ENCODE assay signal across 9 cellular contexts in genomic region chr1:27536767-27537166, GRCh38. TPM values are rescaled to one million over a fixed set of nuclear protein-coding genes. Genes with fewer than 3 reads are reported as not detected.
DNase-seq lines count a peak whose midpoint lies in the region; ATAC-seq and TF ChIP-seq lines count a peak whose summit lies in the region.
"Had no signal": no experiment of that assay in that cellular context is flagged by ENCODE, and none has a peak within 500 bp of the region (broad histone marks: within the 10 kb centered on the region; RNA-seq: fewer than 3 reads in every experiment).

No MANE protein-coding gene starts in this region.

- H3K4me1 ChIP-seq in left lung, result peaks cover 10 to 48% of the 10 kb centered on the region in 2 donors
- H3K4me1 ChIP-seq in urinary bladder (ENCODE audit: insufficient read depth), result no peaks in the 10 kb centered on the region

- TF ChIP-seq CTCF in left lung (IDR thresholded peaks at IDR 0.05) (no peak), CD14-positive monocyte (IDR thresholded peaks at IDR 0.05) (no peak)

- H3K36me3 ChIP-seq in left lung (peaks cover 0 to 24% of the 10 kb centered on the region in 2 donors), urinary bladder (ENCODE audit: insufficient read depth) (no peaks in the 10 kb centered on the region)

- intact Hi-C loops in left lung (cut with DNase I), result no loop called here
- intact Hi-C loops in CD14-positive monocyte (cut with micrococcal nuclease), result no loop called here

- H3K27me3 Mint-ChIP-seq in CD14-positive monocyte (ENCODE audit: low read depth in 3 of 3), result peaks cover 0 to 2% (median 0%) of the 10 kb centered on the region in 3 donors
- H3K27me3 Mint-ChIP-seq in naive thymus-derived CD8-positive, alpha-beta T cell, result no peaks in the 10 kb centered on the region

- H3K27ac Mint-ChIP-seq in CD14-positive monocyte, result no peak overlapping the region
- H3K27ac Mint-ChIP-seq in naive thymus-derived CD8-positive, alpha-beta T cell, result peak overlapping the region in 2 of 10 donors; percentile 18 to 77

- H3K4me1 Mint-ChIP-seq in CD14-positive monocyte, result peaks cover 14% of the 10 kb centered on the region
- H3K4me1 Mint-ChIP-seq in naive thymus-derived CD8-positive, alpha-beta T cell, result peaks cover 18 to 31% (median 22%) of the 10 kb centered on the region in 4 donors

- H3K4me3 ChIP-seq in left lung (no peak overlapping the region), urinary bladder (ENCODE audit: low read depth, low read length) (no peak overlapping the region)
- H3K4me3 ChIP-seq: BLaER1 treated with 17β-estradiol and CSF1 and Interleukin-3, amounts not matched to agents 10 nM and 100 nM had no signal

- H3K27ac ChIP-seq in caudate nucleus (ENCODE audit: low read depth, low read length) (peak overlapping the region; percentile 87), left lung (peak overlapping the region in 1 of 2 donors; percentile 36), urinary bladder (ENCODE audit: low read depth) (peak overlapping the region; percentile 28)

- no peak overlapping the region for H3K4me3 Mint-ChIP-seq in CD14-positive monocyte
- H3K4me3 Mint-ChIP-seq in naive thymus-derived CD8-positive, alpha-beta T cell, result no peak overlapping the region

- 16% methylated on average over 11 of the region's 11 CpGs for WGBS in urinary bladder

- POLR2A ChIA-PET in naive thymus-derived CD8-positive, alpha-beta T cell (lab: Charles Lee), result no interaction called here

- no peaks in the 10 kb centered on the region for H3K9me3 Mint-ChIP-seq in CD14-positive monocyte
- H3K9me3 Mint-ChIP-seq in naive thymus-derived CD8-positive, alpha-beta T cell, result no peaks in the 10 kb centered on the region

- DNase-seq in NCI-H2029 treated with DMSO at 0.1 percent for 48 hours (lab: John Stamatoyannopoulos, UW) (peak; percentile 12), NCI-H2029 (lab: John Stamatoyannopoulos, UW) (no peak), caudate nucleus (lab: John Stamatoyannopoulos, UW) (peak in 49 of 61 donors; percentile 22 to 87 (median 61)), left lung (peak in 1 of 2 donors; percentile 72), CD14-positive monocyte (ENCODE audit: low spot score) (no peak)
- DNase-seq in naive thymus-derived CD8-positive, alpha-beta T cell, result no peak

- no peaks in the 10 kb centered on the region for H3K27me3 ChIP-seq in left lung
- H3K27me3 ChIP-seq: BLaER1 treated with 17β-estradiol and CSF1 and Interleukin-3, amounts not matched to agents 10 nM and 100 nM had no signal

- ATAC-seq in left lung (peak; percentile 74), GM19351 (IDR thresholded peaks at IDR 0.05; ENCODE audit: unreplicated experiment) (no peak)
- no peak for ATAC-seq in naive thymus-derived CD8-positive, alpha-beta T cell

- H3K36me3 Mint-ChIP-seq in CD14-positive monocyte, result peaks cover 10 to 19% of the 10 kb centered on the region in 2 donors
- H3K36me3 Mint-ChIP-seq in naive thymus-derived CD8-positive, alpha-beta T cell, result peaks cover 0 to 29% (median 5%) of the 10 kb centered on the region in 3 donors

- no peaks in the 10 kb centered on the region for H3K9me3 ChIP-seq in left lung
- H3K9me3 ChIP-seq: BLaER1 treated with 17β-estradiol and CSF1 and Interleukin-3, amounts not matched to agents 10 nM and 100 nM had no signal

RNA-seq across cellular contexts. Expression of gene WASF2, which starts 46.8 kb away (rescaled TPM):
- total RNA-seq in left lung, result 100 to 1,000 TPM; 108 to 138 TPM
- 40.7 TPM for total RNA-seq in urinary bladder
- 83.6 TPM for polyA plus RNA-seq in urinary bladder
- 10 to 100 TPM; 53.5 to 86.4 TPM for polyA plus RNA-seq in CD14-positive monocyte
- total RNA-seq in naive thymus-derived CD8-positive, alpha-beta T cell, result 100 to 1,000 TPM; 183 to 185 TPM
- polyA plus RNA-seq in naive thymus-derived CD8-positive, alpha-beta T cell, result 10 to 100 TPM; 54.8 to 68.9 (median 68.5) TPM

Comparison
In these comparisons a context has a peak if more than half of its experiments do, and no peak if none do; other contexts are left out.
1. DNase-seq: peak in NCI-H2029 treated with DMSO at 0.1 percent for 48 hours (single experiment) and caudate nucleus (49 of 61); none in NCI-H2029 (single experiment), CD14-positive monocyte (single experiment) and naive thymus-derived CD8-positive, alpha-beta T cell (0 of 10).